Comparison of ENCODE assay signal across 19 cellular contexts in genomic region chr17:79631640-79632431, GRCh38. TPM values are rescaled to one million over a fixed set of nuclear protein-coding genes. Genes with fewer than 3 reads are reported as not detected.
DNase-seq lines count a peak whose midpoint lies in the region; ATAC-seq, FAIRE-seq and TF ChIP-seq lines count a peak whose summit lies in the region.
"Had no signal": no experiment of that assay in that cellular context is flagged by ENCODE, and none has a peak within 500 bp of the region (broad histone marks: within the 10 kb centered on the region; RNA-seq: fewer than 3 reads in every experiment).

No MANE protein-coding gene starts in this region.

- H3K36me3 Mint-ChIP-seq in activated naive CD4-positive, alpha-beta T cell treated with anti-CD3 and anti-CD28 coated beads, Interleukin-2, amount 10 ng/mL, durations not matched to agents 7 days and 5 days, result no peaks in the 10 kb centered on the region
- H3K36me3 Mint-ChIP-seq in WTC11, result no peaks in the 10 kb centered on the region
- H3K36me3 Mint-ChIP-seq: CD8-positive, alpha-beta T cell had no signal

- H3K9me3 ChIP-seq in kidney (ENCODE audit: control insufficient read depth in 1 of 2, low read length in 2 of 2) (no peaks in the 10 kb centered on the region), suprapubic skin (no peaks in the 10 kb centered on the region)
- H3K9me3 ChIP-seq: vagina had no signal

- CTCF ChIA-PET in activated naive CD4-positive, alpha-beta T cell treated with anti-CD3 and anti-CD28 coated beads, Interleukin-2, amount 10 ng/mL, durations not matched to agents 7 days and 5 days (lab: Charles Lee), result no interaction called here
- CTCF ChIA-PET in WTC11 (lab: Charles Lee), result interaction anchor here (1.0 kb wide), 1 partner anchor 27 kb away, joined by 3 read pairs; no protein-coding TSS in a partner anchor

- no peak overlapping the region for H3K4me3 ChIP-seq in kidney (ENCODE audit: low read length in 2 of 2)
- no peak overlapping the region for H3K4me3 ChIP-seq in suprapubic skin
- H3K4me3 ChIP-seq: SK-N-MC, vagina had no signal

- no peak overlapping the region for H3K9ac ChIP-seq in kidney (ENCODE audit: low read length in 2 of 2)

- POLR2A ChIA-PET in WTC11 (lab: Charles Lee), result interaction anchor here (0.6 kb wide), 1 partner anchor 24 kb away, joined by 3 read pairs; no protein-coding TSS in a partner anchor

- H3K27ac ChIP-seq in kidney (ENCODE audit: low read depth in 2 of 2, low read length in 2 of 2), result no peak overlapping the region
- no peak overlapping the region for H3K27ac ChIP-seq in suprapubic skin
- H3K27ac ChIP-seq: SK-N-MC, vagina had no signal

- no peaks in the 10 kb centered on the region for H3K9me3 Mint-ChIP-seq in activated naive CD4-positive, alpha-beta T cell treated with anti-CD3 and anti-CD28 coated beads, Interleukin-2, amount 10 ng/mL, durations not matched to agents 7 days and 5 days
- H3K9me3 Mint-ChIP-seq in WTC11, result no peaks in the 10 kb centered on the region
- H3K9me3 Mint-ChIP-seq: CD8-positive, alpha-beta T cell had no signal

- H3K4me1 ChIP-seq in kidney (ENCODE audit: control insufficient read depth in 1 of 2, insufficient read depth in 1 of 2, low read depth in 1 of 2, low read length in 2 of 2) (no peaks in the 10 kb centered on the region), suprapubic skin (no peaks in the 10 kb centered on the region)
- H3K4me1 ChIP-seq: vagina had no signal

- TF ChIP-seq EP300 in suprapubic skin (IDR thresholded peaks at IDR 0.05), result no peak

- 84% methylated on average over 20 of the region's 22 CpGs for WGBS in suprapubic skin

- peaks cover 23% of the 10 kb centered on the region for H3K27me3 ChIP-seq in suprapubic skin
- H3K27me3 ChIP-seq: vagina had no signal

- no peaks in the 10 kb centered on the region for H3K4me1 Mint-ChIP-seq in activated naive CD4-positive, alpha-beta T cell treated with anti-CD3 and anti-CD28 coated beads, Interleukin-2, amount 10 ng/mL, durations not matched to agents 7 days and 5 days
- H3K4me1 Mint-ChIP-seq in WTC11, result peaks cover 23% of the 10 kb centered on the region

- no peaks in the 10 kb centered on the region for H3K36me3 ChIP-seq in kidney (ENCODE audit: control insufficient read depth in 1 of 2, insufficient read depth in 2 of 2, low read length in 2 of 2)
- H3K36me3 ChIP-seq in suprapubic skin, result no peaks in the 10 kb centered on the region
- H3K36me3 ChIP-seq: vagina had no signal

- H3K27ac Mint-ChIP-seq in activated naive CD4-positive, alpha-beta T cell treated with anti-CD3 and anti-CD28 coated beads, Interleukin-2, amount 10 ng/mL, durations not matched to agents 7 days and 5 days, result no peak overlapping the region
- H3K27ac Mint-ChIP-seq in WTC11, result no peak overlapping the region
- H3K27ac Mint-ChIP-seq: CD8-positive, alpha-beta T cell had no signal

- no peak for FAIRE-seq in kidney (lab: Jason Lieb, UNC)
- FAIRE-seq: GM18507 had no signal

- H3K4me3 Mint-ChIP-seq in activated naive CD4-positive, alpha-beta T cell treated with anti-CD3 and anti-CD28 coated beads, Interleukin-2, amount 10 ng/mL, durations not matched to agents 7 days and 5 days, result no peak overlapping the region
- H3K4me3 Mint-ChIP-seq in WTC11, result no peak overlapping the region
- H3K4me3 Mint-ChIP-seq: CD8-positive, alpha-beta T cell had no signal

- ATAC-seq in WTC11 (no peak), GM19467 (IDR thresholded peaks at IDR 0.05; ENCODE audit: unreplicated experiment) (no peak), GM19452 (IDR thresholded peaks at IDR 0.05; ENCODE audit: unreplicated experiment) (no peak)
- ATAC-seq: CD8-positive, alpha-beta T cell; right cardiac atrium had no signal

- peaks cover 6% of the 10 kb centered on the region for H3K27me3 Mint-ChIP-seq in activated naive CD4-positive, alpha-beta T cell treated with anti-CD3 and anti-CD28 coated beads, Interleukin-2, amount 10 ng/mL, durations not matched to agents 7 days and 5 days
- H3K27me3 Mint-ChIP-seq in WTC11 (ENCODE audit: low read depth), result no peaks in the 10 kb centered on the region; the same call in 1 of the 2 replicates

- no peak for TF ChIP-seq CTCF in WTC11 (IDR thresholded peaks at IDR 0.05)
- no peak for TF ChIP-seq CTCF in kidney (IDR thresholded peaks at IDR 0.05; ENCODE audit: borderline replicate concordance, extremely low read depth, insufficient read depth)
- TF ChIP-seq CTCF in suprapubic skin (IDR thresholded peaks at IDR 0.05), result no peak

- intact Hi-C loops in kidney (cut with DNase I), result no loop called here

- DNase-seq in activated naive CD4-positive, alpha-beta T cell treated with anti-CD3 and anti-CD28 coated beads, Interleukin-2, amount 10 ng/mL, durations not matched to agents 7 days and 5 days, result peak; percentile 13
- no peak for DNase-seq in activated naive CD4-positive, alpha-beta T cell treated with Interleukin-2 at 50 U/mL for 16 hours
- peak; percentile 4 for DNase-seq in WTC11 (ENCODE audit: low spot score)
- peak; percentile 45 for DNase-seq in kidney
- DNase-seq in suprapubic skin (ENCODE audit: low spot score in 2 of 2), result peak; percentile 21 to 66
- no peak for DNase-seq in NCI-H748 (lab: John Stamatoyannopoulos, UW; ENCODE audit: unreplicated experiment)
- DNase-seq: activated CD4-positive, alpha-beta T cell treated with anti-CD3 and anti-CD28 coated beads, Interleukin-2, amount 50 U/mL, for 4 hours; anterior cingulate cortex; NCI-H1436 treated with DMSO at 0.1 percent for 48 hours; NCI-H82 had no signal

- TF ChIP-seq POLR2A in suprapubic skin (IDR thresholded peaks at IDR 0.05), result no peak

TF ChIP-seq in WTC11, 78 proteins besides CTCF, POLR2A, EP300 and RAD21:
- no peak for TF ChIP-seq E2F1 (CRISPR knock-in tag; IDR thresholded peaks at IDR 0.05)
- TF ChIP-seq SMAD3 (CRISPR knock-in tag; IDR thresholded peaks at IDR 0.05; ENCODE audit: borderline replicate concordance), result no peak
- TF ChIP-seq, protein P1, sequence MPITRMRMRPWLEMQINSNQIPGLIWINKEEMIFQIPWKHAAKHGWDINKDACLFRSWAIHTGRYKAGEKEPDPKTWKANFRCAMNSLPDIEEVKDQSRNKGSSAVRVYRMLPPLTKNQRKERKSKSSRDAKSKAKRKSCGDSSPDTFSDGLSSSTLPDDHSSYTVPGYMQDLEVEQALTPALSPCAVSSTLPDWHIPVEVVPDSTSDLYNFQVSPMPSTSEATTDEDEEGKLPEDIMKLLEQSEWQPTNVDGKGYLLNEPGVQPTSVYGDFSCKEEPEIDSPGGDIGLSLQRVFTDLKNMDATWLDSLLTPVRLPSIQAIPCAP (CRISPR knock-in tag; IDR thresholded peaks at IDR 0.05), result no peak
- TF ChIP-seq ZNF219 (CRISPR knock-in tag; IDR thresholded peaks at IDR 0.05; ENCODE audit: borderline replicate concordance), result no peak
- no peak for TF ChIP-seq TEAD4 (CRISPR knock-in tag; IDR thresholded peaks at IDR 0.05)

RNA-seq across cellular contexts. Expression of gene RBFOX3, which starts 21.0 kb away (rescaled TPM):
- total RNA-seq in WTC11 (2021) (19.9 to 25.8 TPM (median 24.4 TPM) in 3 replicates), kidney (not detected), suprapubic skin (not detected)
- not detected for polyA plus RNA-seq in kidney (ENCODE audit: insufficient read depth, low read depth, low replicate concordance)
- total RNA-seq: CD8-positive, alpha-beta T cell; Daoy; M059J; right cardiac atrium had no signal

Comparison
In these comparisons a context has a peak if more than half of its experiments do, and no peak if none do; other contexts are left out.
1. DNase-seq: peak in activated naive CD4-positive, alpha-beta T cell treated with anti-CD3 and anti-CD28 coated beads, Interleukin-2, amount 10 ng/mL, durations not matched to agents 7 days and 5 days (single experiment), WTC11 (single experiment), kidney (single experiment) and suprapubic skin (2 of 2); none in activated naive CD4-positive, alpha-beta T cell treated with Interleukin-2 at 50 U/mL for 16 hours (single experiment) and NCI-H748 (single experiment).
2. RNA of gene RBFOX3, which starts 21.0 kb away (total RNA-seq): 19.9 to 25.8 TPM in WTC11; not detected in kidney (single experiment) and not detected in suprapubic skin; every median in the first group is over 10 times any median in the second.